ENCODE assay signal across 8 cellular contexts in genomic region chr2:159939946-159940345, GRCh38. TPM values are rescaled to one million over a fixed set of nuclear protein-coding genes. Genes with fewer than 3 reads are reported as not detected.
DNase-seq lines count a peak whose midpoint lies in the region; ATAC-seq, FAIRE-seq and TF ChIP-seq lines count a peak whose summit lies in the region.

No MANE protein-coding gene starts in this region.

- FAIRE-seq in kidney (lab: Jason Lieb, UNC), result no peak

- no peak for TF ChIP-seq POLR2A in gastrocnemius medialis (IDR thresholded peaks at IDR 0.05)

- POLR2A ChIA-PET in Panc1 (lab: Charles Lee), result no interaction called here

- H3K4me2 ChIP-seq in DND-41 (ENCODE audit: insufficient read depth, low read length), result no peak overlapping the region

- in situ Hi-C loops in Panc1 (cut with HindIII; ENCODE audit: low pct_unique_long_range_greater_than_20kb, low sequenced_read_pairs), result no loop called here
- in situ Hi-C loops in gastrocnemius medialis (cut with MboI; ENCODE audit: low sequenced_read_pairs in 4 of 4), result no loop called here

- BruUV-seq in Panc1 (replicated peaks; lab: Mats Ljungman, UMichigan), result no TSS peak

- CTCF ChIA-PET in Panc1 (lab: Charles Lee), result no interaction called here

- H4K20me1 ChIP-seq in DND-41 (ENCODE audit: insufficient read depth, low read length), result no peaks in the 10 kb centered on the region

- ATAC-seq in DND-41 (ENCODE audit: insufficient read depth, low read depth), result no peak
- ATAC-seq in GM19452 (IDR thresholded peaks at IDR 0.05; ENCODE audit: unreplicated experiment), result peak; percentile 75
- ATAC-seq in HG03378 (IDR thresholded peaks at IDR 0.05; ENCODE audit: unreplicated experiment), result peak; percentile 77
- peak; percentile 80 for ATAC-seq in Panc1
- ATAC-seq in esophagus mucosa, result no peak
- ATAC-seq in gastrocnemius medialis, result no peak

- H3K4me3 ChIP-seq in DND-41 (ENCODE audit: low read depth in 1 of 2, low read length in 2 of 2) (no peak overlapping the region), Panc1 (ENCODE audit: low read depth in 2 of 2, low read length in 2 of 2) (no peak overlapping the region), kidney (ENCODE audit: low read length in 2 of 2) (no peak overlapping the region), gastrocnemius medialis (no peak overlapping the region)

- no peaks in the 10 kb centered on the region for H3K9me3 ChIP-seq in DND-41 (ENCODE audit: insufficient read depth, low read length, severe bottlenecking)
- no peaks in the 10 kb centered on the region for H3K9me3 ChIP-seq in Panc1 (ENCODE audit: control insufficient read depth, insufficient read depth, low read depth, low read length)
- no peaks in the 10 kb centered on the region for H3K9me3 ChIP-seq in kidney (ENCODE audit: control insufficient read depth in 1 of 2, low read length in 2 of 2)
- H3K9me3 ChIP-seq in gastrocnemius medialis, result no peaks in the 10 kb centered on the region

- H3K9ac ChIP-seq in DND-41 (ENCODE audit: low read depth, low read length) (no peak overlapping the region), kidney (ENCODE audit: low read length in 2 of 2) (no peak overlapping the region)

- H3K4me1 ChIP-seq in DND-41 (ENCODE audit: insufficient read depth, low read length) (no peaks in the 10 kb centered on the region), Panc1 (ENCODE audit: control insufficient read depth, insufficient read depth, low read length) (0 out of 2 replicates have a peak, but pooled peaks cover 2% of the 10 kb centered on the region), kidney (ENCODE audit: control insufficient read depth in 1 of 2, insufficient read depth in 1 of 2, low read depth in 1 of 2, low read length in 2 of 2) (peaks cover 0 to 2% of the 10 kb centered on the region in 2 donors), gastrocnemius medialis (no peaks in the 10 kb centered on the region)

- H3K27me3 ChIP-seq in DND-41 (ENCODE audit: insufficient read depth, low read length, poor library complexity) (no peaks in the 10 kb centered on the region), Panc1 (ENCODE audit: control insufficient read depth, insufficient read depth, low read length) (no peaks in the 10 kb centered on the region), gastrocnemius medialis (no peaks in the 10 kb centered on the region)

- intact Hi-C loops in Panc1 (cut with micrococcal nuclease; ENCODE audit: unreplicated experiment), result no loop called here
- intact Hi-C loops in kidney (cut with DNase I), result no loop called here
- intact Hi-C loops in gastrocnemius medialis (cut with DNase I; ENCODE audit: low total_unique reads), result no loop called here

- no peak overlapping the region for H2AFZ ChIP-seq in DND-41 (ENCODE audit: low read depth, low read length)

- H3K27ac ChIP-seq in DND-41 (ENCODE audit: low read length) (no peak overlapping the region), Panc1 (ENCODE audit: low read length) (no peak overlapping the region), kidney (ENCODE audit: low read depth in 2 of 2, low read length in 2 of 2) (no peak overlapping the region), gastrocnemius medialis (no peak overlapping the region)

- TF ChIP-seq CTCF in DND-41 (IDR thresholded peaks at IDR 0.05; ENCODE audit: borderline replicate concordance, extremely low read depth, low read length, poor library complexity, severe bottlenecking) (peak; percentile 40), Panc1 (IDR thresholded peaks at IDR 0.05) (peak; percentile 67; the same call in 1 of the 2 replicates), kidney (IDR thresholded peaks at IDR 0.05; ENCODE audit: borderline replicate concordance, extremely low read depth, insufficient read depth) (peak; percentile 26), gastrocnemius medialis (IDR thresholded peaks at IDR 0.05 in 4 of 5, conservative IDR thresholded peaks at IDR 0.05 in 1 of 5) (no peak)

- DNase-seq in DND-41 (no peak), Panc1 (ENCODE audit: low read depth, low spot score) (no peak), kidney (no peak), mesenteric fat pad (ENCODE audit: low spot score) (no peak), gastrocnemius medialis (no peak)

- H3K79me2 ChIP-seq in DND-41 (ENCODE audit: insufficient read depth, low read length), result no peaks in the 10 kb centered on the region

- no peaks in the 10 kb centered on the region for H3K36me3 ChIP-seq in DND-41 (ENCODE audit: insufficient read depth, low read length)
- H3K36me3 ChIP-seq in Panc1 (ENCODE audit: control insufficient read depth, insufficient read depth, low read length), result no peaks in the 10 kb centered on the region
- H3K36me3 ChIP-seq in kidney (ENCODE audit: control insufficient read depth in 1 of 2, insufficient read depth in 2 of 2, low read length in 2 of 2), result no peaks in the 10 kb centered on the region
- no peaks in the 10 kb centered on the region for H3K36me3 ChIP-seq in gastrocnemius medialis

RNA-seq across cellular contexts. Expression of gene LY75, which starts 35.4 kb away (rescaled TPM):
- total RNA-seq in Panc1 (2021; ENCODE audit: unreplicated experiment) (2.8 TPM), kidney (23.2 TPM), esophagus mucosa (7.6 TPM), mesenteric fat pad (3.0 TPM), gastrocnemius medialis (under 1 TPM in 3 of 4 donors, not detected in 1; 0.05 to 0.22 (median 0.15) TPM)
- polyA plus RNA-seq in Panc1 (2012; ENCODE audit: insufficient read length), result 2.6 TPM
- 3.8 TPM for polyA plus RNA-seq in kidney (ENCODE audit: insufficient read depth, low read depth, low replicate concordance)

Comparison
In these comparisons a context has a peak if more than half of its experiments do, and no peak if none do; other contexts are left out.
1. ATAC-seq: peak in GM19452 (single experiment), HG03378 (single experiment) and Panc1 (single experiment); none in DND-41 (single experiment), esophagus mucosa (single experiment) and gastrocnemius medialis (0 of 2).
2. CTCF ChIP-seq: peak in DND-41 (single experiment), Panc1 (single experiment) and kidney (single experiment); none in gastrocnemius medialis (0 of 5).